Comparison of ENCODE assay signal across 15 cellular contexts in genomic region chr22:41078975-41079374, GRCh38. TPM values are rescaled to one million over a fixed set of nuclear protein-coding genes. Genes with fewer than 3 reads are reported as not detected.
DNase-seq lines count a peak whose midpoint lies in the region; ATAC-seq and TF ChIP-seq lines count a peak whose summit lies in the region.
"Had no signal": no experiment of that assay in that cellular context is flagged by ENCODE, and none has a peak within 500 bp of the region (broad histone marks: within the 10 kb centered on the region; RNA-seq: fewer than 3 reads in every experiment).

No MANE protein-coding gene starts in this region.

- DNase-seq in left ventricle myocardium superior, result no peak
- DNase-seq in right cardiac atrium, result no peak
- peak; percentile 87 for DNase-seq in OCI-LY7 (ENCODE audit: low spot score)
- DNase-seq in myocyte (ENCODE audit: low read depth), result peak; percentile 3
- no peak for DNase-seq in COLO668 (lab: John Stamatoyannopoulos, UW; ENCODE audit: unreplicated experiment)
- no peak for DNase-seq in BE2C
- DNase-seq in NOMO-1 treated with DMSO at 0.1 percent for 48 hours (lab: John Stamatoyannopoulos, UW; ENCODE audit: unreplicated experiment), result no peak
- no peak for DNase-seq in NCI-H774 (lab: John Stamatoyannopoulos, UW)
- DNase-seq: CD4-positive, alpha-beta memory T cell; GDM1; MV-4-11; NCI-H2227 treated with DMSO at 0.1 percent for 48 hours; NCI-H526; SW 1271 had no signal

- H3K79me2 ChIP-seq in OCI-LY7 (ENCODE audit: insufficient read depth, low read depth, low read length), result no peaks in the 10 kb centered on the region

- peak overlapping the region; percentile 75 for H3K4me2 ChIP-seq in OCI-LY7 (ENCODE audit: low read length)

- CTCF ChIA-PET in OCI-LY7 (lab: Charles Lee; ENCODE audit: unreplicated experiment), result interaction anchor here (0.6 kb wide), 1 partner anchor 11 kb away, joined by 3 read pairs; no protein-coding TSS in a partner anchor

- no peaks in the 10 kb centered on the region for H3K4me1 ChIP-seq in right cardiac atrium (ENCODE audit: control insufficient read depth, insufficient read depth, low read length)
- peaks cover 36% of the 10 kb centered on the region for H3K4me1 ChIP-seq in OCI-LY7 (ENCODE audit: insufficient read depth, low read length, poor library complexity, severe bottlenecking)
- no peaks in the 10 kb centered on the region for H3K4me1 ChIP-seq in BE2C
- H3K4me1 ChIP-seq: SJSA1 had no signal

- no peaks in the 10 kb centered on the region for H3K9me2 ChIP-seq in OCI-LY7 (ENCODE audit: insufficient read depth, low read length)

- H3K9me3 ChIP-seq in right cardiac atrium (ENCODE audit: control insufficient read depth, low read length) (no peaks in the 10 kb centered on the region), OCI-LY7 (ENCODE audit: low read length) (no peaks in the 10 kb centered on the region), BE2C (no peaks in the 10 kb centered on the region)
- H3K9me3 ChIP-seq: SJSA1 had no signal

- H3K36me3 ChIP-seq in OCI-LY7 (ENCODE audit: insufficient read depth, low read length) (no peaks in the 10 kb centered on the region), BE2C (no peaks in the 10 kb centered on the region)
- H3K36me3 ChIP-seq: SJSA1 had no signal

- intact Hi-C loops in left ventricle myocardium superior (cut with micrococcal nuclease), result no loop called here
- intact Hi-C loops in right cardiac atrium (cut with DNase I), result no loop called here
- intact Hi-C loops in OCI-LY7 (cut with micrococcal nuclease; ENCODE audit: unreplicated experiment), result no loop called here

- H3K27me3 ChIP-seq in right cardiac atrium (ENCODE audit: control insufficient read depth, insufficient read depth) (no peaks in the 10 kb centered on the region), BE2C (no peaks in the 10 kb centered on the region)
- H3K27me3 ChIP-seq: SJSA1 had no signal

- peak; percentile 34 for ATAC-seq in left ventricle myocardium superior
- ATAC-seq in right cardiac atrium, result no peak

- POLR2A ChIA-PET in OCI-LY7 (lab: Charles Lee), result interaction anchor here (0.6 to 1.9 kb wide), 5 partner anchors 9 to 1414 kb away, joined by 3 to 8 read pairs (median 3); partner anchors contain the start of gene RBX1

- H4K20me1 ChIP-seq in OCI-LY7 (ENCODE audit: insufficient read depth, low read length), result no peaks in the 10 kb centered on the region

- H3K27ac ChIP-seq in right cardiac atrium (ENCODE audit: low read length) (no peak overlapping the region), OCI-LY7 (ENCODE audit: low read depth, low read length, poor library complexity, severe bottlenecking) (peak overlapping the region; percentile 82)
- H3K27ac ChIP-seq: SJSA1 had no signal

- TF ChIP-seq CTCF in OCI-LY7 (conservative IDR thresholded peaks at IDR 0.05; ENCODE audit: low read length) (no peak), BE2C (IDR thresholded peaks at IDR 0.05; ENCODE audit: low read depth, low read length) (no peak)

- H2AFZ ChIP-seq in OCI-LY7 (ENCODE audit: low read length), result peak overlapping the region; percentile 91

- no TSS peak for BruUV-seq in OCI-LY7 (replicated peaks; lab: Mats Ljungman, UMichigan)

- no peak overlapping the region for H3K4me3 ChIP-seq in right cardiac atrium (ENCODE audit: low read length)
- peak overlapping the region; percentile 50 for H3K4me3 ChIP-seq in OCI-LY7 (ENCODE audit: low read depth, low read length, poor library complexity, severe bottlenecking)
- no peak overlapping the region for H3K4me3 ChIP-seq in BE2C (ENCODE audit: low read depth, low read length)
- H3K4me3 ChIP-seq: SJSA1 had no signal

- WGBS in right cardiac atrium, result 73% methylated on average over 3 of the region's 3 CpGs

RNA-seq across cellular contexts. Expression of gene EP300, which starts 13.4 kb away (rescaled TPM):
- total RNA-seq in left ventricle myocardium superior (30.5 TPM), right cardiac atrium (10 to 100 TPM; 25.6 to 38.0 (median 35.5) TPM), OCI-LY7 (2022) (101 and 108 TPM in 2 replicates), myocyte (30.4 and 41.1 TPM in 2 replicates)
- 13.2 TPM for polyA plus RNA-seq in right cardiac atrium
- 45.4 and 46.2 TPM in 2 replicates for total RNA-seq in OCI-LY7 (2014; rRNA removed; shearing (Covaris generic))
- polyA plus RNA-seq in myocyte (2012), result 19.3 TPM
- 84.2 TPM for polyA plus RNA-seq in BE2C (2012; ENCODE audit: insufficient read depth, insufficient read length, low read depth)

Comparison
In these comparisons a context has a peak if more than half of its experiments do, and no peak if none do; other contexts are left out.
1. DNase-seq: peak in OCI-LY7 (single experiment) and myocyte (single experiment); none in left ventricle myocardium superior (single experiment), right cardiac atrium (0 of 3), COLO668 (single experiment), BE2C (single experiment), NOMO-1 treated with DMSO at 0.1 percent for 48 hours (single experiment) and NCI-H774 (single experiment).